12 cellular contexts compared by ENCODE assay signal in genomic region chr22:39478461-39478860, GRCh38. TPM values are rescaled to one million over a fixed set of nuclear protein-coding genes. Genes with fewer than 3 reads are reported as not detected.
DNase-seq lines count a peak whose midpoint lies in the region; ATAC-seq and TF ChIP-seq lines count a peak whose summit lies in the region.
"Had no signal": no experiment of that assay in that cellular context is flagged by ENCODE, and none has a peak within 500 bp of the region (broad histone marks: within the 10 kb centered on the region; RNA-seq: fewer than 3 reads in every experiment).

No MANE protein-coding gene starts in this region.

- intact Hi-C loops in psoas muscle (cut with DNase I), result no loop called here

- peaks cover 8% of the 10 kb centered on the region for H3K27me3 Mint-ChIP-seq in endothelial cell (ENCODE audit: unreplicated experiment)

- H3K36me3 ChIP-seq in psoas muscle (ENCODE audit: insufficient read depth in 1 of 2, low read depth in 1 of 2), result no peaks in the 10 kb centered on the region

- no peaks in the 10 kb centered on the region for H3K9me3 Mint-ChIP-seq in endothelial cell (ENCODE audit: unreplicated experiment)
- H3K9me3 Mint-ChIP-seq: HFFc6 had no signal

- no peak overlapping the region for H3K27ac ChIP-seq in psoas muscle
- H3K27ac ChIP-seq: 22Rv1 had no signal

- H3K27me3 ChIP-seq in psoas muscle (ENCODE audit: insufficient read depth in 3 of 3, low read length in 2 of 3), result no peaks in the 10 kb centered on the region

- H3K9me3 ChIP-seq in psoas muscle, result no peaks in the 10 kb centered on the region

- H3K4me3 Mint-ChIP-seq in endothelial cell (ENCODE audit: unreplicated experiment), result no peak overlapping the region
- H3K4me3 Mint-ChIP-seq: HFFc6 had no signal

- DNase-seq in DMS53 (lab: John Stamatoyannopoulos, UW), result peak; percentile 25
- no peak for DNase-seq in DMS53 treated with DMSO at 0.1 percent for 48 hours (lab: John Stamatoyannopoulos, UW; ENCODE audit: unreplicated experiment)
- DNase-seq in RPMI8226, result peak; percentile 63
- peak; percentile 60 for DNase-seq in endothelial cell (ENCODE audit: low spot score)
- DNase-seq in psoas muscle, result peak in 1 of 2 donors; percentile 55
- no peak for DNase-seq in NCI-H2081 (lab: John Stamatoyannopoulos, UW)
- DNase-seq: cerebellar nuclear complex, glutamatergic neuron, HFFc6 had no signal

- no peak overlapping the region for H3K27ac Mint-ChIP-seq in endothelial cell (ENCODE audit: unreplicated experiment)
- H3K27ac Mint-ChIP-seq: HFFc6 had no signal

- H3K4me1 Mint-ChIP-seq in endothelial cell (ENCODE audit: unreplicated experiment), result no peaks in the 10 kb centered on the region

- WGBS in psoas muscle, 3 donors, result 19 to 32% (median 25%) methylated on average over 8 of the region's 8 CpGs

- H3K4me1 ChIP-seq in psoas muscle, result no peaks in the 10 kb centered on the region

- H3K36me3 Mint-ChIP-seq in endothelial cell (ENCODE audit: low read depth, unreplicated experiment), result no peaks in the 10 kb centered on the region

- ATAC-seq in psoas muscle (peak in 3 of 4 donors; percentile 32 to 51 (median 39)), HG03108 (IDR thresholded peaks at IDR 0.05; ENCODE audit: unreplicated experiment) (no peak), HG02852 (IDR thresholded peaks at IDR 0.05; ENCODE audit: unreplicated experiment) (no peak)

- no peak overlapping the region for H3K4me3 ChIP-seq in psoas muscle

- TF ChIP-seq CTCF in endothelial cell (IDR thresholded peaks at IDR 0.05; ENCODE audit: unreplicated experiment) (no peak), psoas muscle (IDR thresholded peaks at IDR 0.05) (no peak)

RNA-seq across cellular contexts. Expression of gene MGAT3, which starts 21.6 kb away (rescaled TPM):
- total RNA-seq in endothelial cell (ENCODE audit: unreplicated experiment) (0.87 TPM), psoas muscle (1 to 10 TPM; 1.4 to 2.2 (median 1.8) TPM)
- polyA plus RNA-seq in psoas muscle, result under 1 TPM; 0.53 to 0.65 (median 0.56) TPM
- total RNA-seq: HFFc6 had no signal

RNA-seq across cellular contexts. Expression of gene MIEF1, which starts 23.6 kb away (rescaled TPM):
- total RNA-seq in endothelial cell (ENCODE audit: unreplicated experiment) (29.2 TPM), psoas muscle (10 to 100 TPM in 2 of 4 donors, 1 to 10 TPM in 2; 8.6 to 18.7 (median 13.3) TPM)
- 10 to 100 TPM in 2 of 3 donors, 1 to 10 TPM in 1; 7.4 to 20.9 (median 14.0) TPM for polyA plus RNA-seq in psoas muscle

RNA-seq across cellular contexts. Expression of gene ATF4, which starts 41.9 kb away (rescaled TPM):
- total RNA-seq in endothelial cell (ENCODE audit: unreplicated experiment) (312 TPM), psoas muscle (100 to 1,000 TPM; 246 to 839 (median 408) TPM)
- 1,000 to 10,000 TPM; 1,006 to 1,369 (median 1,295) TPM for polyA plus RNA-seq in psoas muscle

RNA-seq across cellular contexts. Expression of gene RPS19BP1, which starts 54.1 kb away (rescaled TPM):
- total RNA-seq in endothelial cell (ENCODE audit: unreplicated experiment) (57.7 TPM), psoas muscle (10 to 100 TPM; 34.0 to 52.6 (median 42.6) TPM)
- 100 to 1,000 TPM; 143 to 313 (median 186) TPM for polyA plus RNA-seq in psoas muscle

Comparison
In these comparisons a context has a peak if more than half of its experiments do, and no peak if none do; other contexts are left out.
1. DNase-seq: peak in DMS53 (single experiment), RPMI8226 (single experiment) and endothelial cell (single experiment); none in DMS53 treated with DMSO at 0.1 percent for 48 hours (single experiment) and NCI-H2081 (0 of 2).
2. ATAC-seq: peak in psoas muscle (3 of 4); none in HG03108 (single experiment) and HG02852 (single experiment).